ENCODE assay signal across 8 cellular contexts in the genomic region with DNA sequence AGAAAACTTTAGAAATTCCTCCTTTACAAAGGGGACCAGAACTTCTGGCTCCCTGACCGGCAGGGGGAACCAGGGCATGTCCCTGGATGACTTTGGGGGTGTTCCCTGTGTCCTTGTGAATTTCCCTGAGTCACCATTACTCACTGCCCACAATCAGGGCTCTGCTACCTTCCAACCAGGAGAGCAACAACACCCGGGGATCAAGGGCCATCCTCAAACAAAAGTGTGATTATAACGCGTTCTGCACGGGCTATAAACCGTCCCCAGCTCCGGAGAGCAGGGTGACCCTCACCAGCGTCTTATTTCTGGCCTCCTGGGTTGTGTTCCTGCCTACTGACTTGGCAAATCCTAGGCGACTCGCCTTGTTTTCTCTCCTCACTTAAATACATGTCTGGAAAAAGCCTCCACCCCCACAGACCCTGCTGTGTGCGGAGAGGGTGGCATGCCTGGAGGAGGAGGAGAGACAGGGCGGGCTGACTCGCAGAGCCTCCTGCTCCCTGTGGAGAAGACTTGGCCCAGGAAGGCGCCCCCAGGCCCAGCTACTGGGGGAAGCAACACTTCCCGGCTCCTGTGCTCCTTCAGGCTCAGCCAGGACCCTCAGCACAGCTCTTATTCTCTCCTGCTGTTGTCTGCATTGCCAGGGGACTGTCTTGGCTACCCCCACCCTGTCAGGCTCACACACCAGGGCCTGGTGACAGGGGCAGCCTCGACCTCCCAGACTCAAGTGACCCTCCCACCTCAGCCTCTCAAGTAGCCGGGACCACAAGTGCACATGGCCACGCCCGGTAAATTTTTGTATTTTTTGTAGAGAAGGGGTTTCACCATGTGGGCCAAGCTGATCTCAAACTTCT. TPM values are rescaled to one million over a fixed set of nuclear protein-coding genes. Genes with fewer than 3 reads are reported as not detected.
A peak's percentile ranks its signal among the peaks of the same experiment; 100 is the strongest.
DNase-seq lines count a peak whose midpoint lies in the region; ATAC-seq and TF ChIP-seq lines count a peak whose summit lies in the region.

No MANE protein-coding gene starts in this region.

- no peaks in the 10 kb centered on the region for H3K27me3 ChIP-seq in RWPE2 (ENCODE audit: insufficient read depth, poor library complexity, severe bottlenecking)
- no peaks in the 10 kb centered on the region for H3K27me3 ChIP-seq in esophagus squamous epithelium
- no peaks in the 10 kb centered on the region for H3K27me3 ChIP-seq in muscle layer of duodenum (ENCODE audit: low read depth, low read length)

- peak in 1 of 2 donors; percentile 51 for ATAC-seq in natural killer cell treated with Interleukin-12 subunit alpha and Interleukin-12 subunit beta and Interleukin-15 and Interleukin-18, amount 100 ng/mL, for 72 hours
- ATAC-seq in natural killer cell (no peak), RWPE2 (ENCODE audit: low read depth) (peak; percentile 48), GM18502 (IDR thresholded peaks at IDR 0.05; ENCODE audit: poor library complexity, unreplicated experiment) (no peak), GM18858 (IDR thresholded peaks at IDR 0.05; ENCODE audit: unreplicated experiment) (no peak)

- H3K4me3 ChIP-seq in RWPE2 (ENCODE audit: severe bottlenecking) = no peak overlapping the region
- H3K4me3 ChIP-seq in esophagus squamous epithelium = peak overlapping the region in 2 of 4 donors; percentile 13
- no peak overlapping the region for H3K4me3 ChIP-seq in muscle layer of duodenum (ENCODE audit: low read depth in 1 of 2, low read length in 2 of 2)

- no peaks in the 10 kb centered on the region for H3K36me3 Mint-ChIP-seq in natural killer cell treated with Interleukin-12 subunit alpha and Interleukin-12 subunit beta and Interleukin-15 and Interleukin-18, amount 100 ng/mL, for 72 hours
- no peaks in the 10 kb centered on the region for H3K36me3 Mint-ChIP-seq in natural killer cell

- H3K27ac ChIP-seq in RWPE2 (ENCODE audit: poor library complexity, severe bottlenecking) (peak overlapping the region; percentile 97), esophagus squamous epithelium (peak overlapping the region; percentile 81 to 94 (median 90)), muscle layer of duodenum (ENCODE audit: low read length) (peak overlapping the region; percentile 56)

- peaks cover 9 to 29% of the 10 kb centered on the region in 2 donors for H3K4me1 Mint-ChIP-seq in natural killer cell treated with Interleukin-12 subunit alpha and Interleukin-12 subunit beta and Interleukin-15 and Interleukin-18, amount 100 ng/mL, for 72 hours (ENCODE audit: low read depth in 2 of 2)
- peaks cover 5% of the 10 kb centered on the region in 2 donors for H3K4me1 Mint-ChIP-seq in natural killer cell

- no peaks in the 10 kb centered on the region for H3K27me3 Mint-ChIP-seq in natural killer cell treated with Interleukin-12 subunit alpha and Interleukin-12 subunit beta and Interleukin-15 and Interleukin-18, amount 100 ng/mL, for 72 hours
- H3K27me3 Mint-ChIP-seq in natural killer cell (ENCODE audit: low read depth in 2 of 2) = no peaks in the 10 kb centered on the region

- no peak overlapping the region for H3K4me3 Mint-ChIP-seq in natural killer cell treated with Interleukin-12 subunit alpha and Interleukin-12 subunit beta and Interleukin-15 and Interleukin-18, amount 100 ng/mL, for 72 hours
- no peak overlapping the region for H3K4me3 Mint-ChIP-seq in natural killer cell

- peak; percentile 53 for DNase-seq in natural killer cell treated with Interleukin-12 subunit alpha and Interleukin-12 subunit beta and Interleukin-15 and Interleukin-18, amount 100 ng/mL, for 72 hours (ENCODE audit: low spot score)
- no peak for DNase-seq in natural killer cell
- DNase-seq in RWPE2 (ENCODE audit: low spot score) = peak; percentile 91
- no peak for DNase-seq in esophagus squamous epithelium (lab: John Stamatoyannopoulos, UW)
- DNase-seq in GM20000 (ENCODE audit: low spot score) = no peak

- TF ChIP-seq CTCF in natural killer cell (IDR thresholded peaks at IDR 0.05) = no peak
- peak; percentile 82 for TF ChIP-seq CTCF in RWPE2 (IDR thresholded peaks at IDR 0.05; ENCODE audit: poor library complexity, severe bottlenecking)
- TF ChIP-seq CTCF in esophagus squamous epithelium (IDR thresholded peaks at IDR 0.05) = peak in 5 of 6 experiments; percentile 52 to 76 (median 64)
- no peak for TF ChIP-seq CTCF in GM20000 (IDR thresholded peaks at IDR 0.05; ENCODE audit: extremely low read depth, missing control alignments)

- intact Hi-C loops in natural killer cell (cut with micrococcal nuclease) (no loop called here), esophagus squamous epithelium (cut with DNase I) (loop anchor here (10.0 kb wide), 1 partner anchor 145 kb away; no protein-coding TSS in a partner anchor)

- H3K36me3 ChIP-seq in RWPE2 (ENCODE audit: low read depth) (no peaks in the 10 kb centered on the region), esophagus squamous epithelium (no peaks in the 10 kb centered on the region), muscle layer of duodenum (ENCODE audit: control insufficient read depth in 1 of 2, insufficient read depth in 2 of 2, low read length in 2 of 2) (peaks cover 0 to 7% of the 10 kb centered on the region in 2 donors)

- H3K27ac Mint-ChIP-seq in natural killer cell treated with Interleukin-12 subunit alpha and Interleukin-12 subunit beta and Interleukin-15 and Interleukin-18, amount 100 ng/mL, for 72 hours = peak overlapping the region in 1 of 2 donors; percentile 73
- no peak overlapping the region for H3K27ac Mint-ChIP-seq in natural killer cell

- 37 to 63% methylated on average over 5 to 12 of the region's 19 CpGs for WGBS in esophagus squamous epithelium, 2 donors

- peak in 1 of 4 donors; percentile 12 for TF ChIP-seq POLR2A in esophagus squamous epithelium (IDR thresholded peaks at IDR 0.05)

- H3K4me1 ChIP-seq in RWPE2 (ENCODE audit: insufficient read depth, poor library complexity, severe bottlenecking) = peaks cover 52% of the 10 kb centered on the region
- H3K4me1 ChIP-seq in esophagus squamous epithelium = peaks cover 24 to 68% (median 38%) of the 10 kb centered on the region in 3 donors
- peaks cover 6 to 11% of the 10 kb centered on the region in 2 donors for H3K4me1 ChIP-seq in muscle layer of duodenum (ENCODE audit: control insufficient read depth in 1 of 2, insufficient read depth in 2 of 2, low read length in 2 of 2)

- no peaks in the 10 kb centered on the region for H3K9me3 Mint-ChIP-seq in natural killer cell treated with Interleukin-12 subunit alpha and Interleukin-12 subunit beta and Interleukin-15 and Interleukin-18, amount 100 ng/mL, for 72 hours
- H3K9me3 Mint-ChIP-seq in natural killer cell = no peaks in the 10 kb centered on the region

- no peaks in the 10 kb centered on the region for H3K9me3 ChIP-seq in RWPE2 (ENCODE audit: severe bottlenecking)
- no peaks in the 10 kb centered on the region for H3K9me3 ChIP-seq in esophagus squamous epithelium
- no peaks in the 10 kb centered on the region for H3K9me3 ChIP-seq in muscle layer of duodenum (ENCODE audit: control insufficient read depth in 1 of 2, low read length in 2 of 2)

RNA-seq across cellular contexts. Expression of a gene that starts 54.1 kb away (rescaled TPM):
- total RNA-seq in natural killer cell treated with Interleukin-12 subunit alpha and Interleukin-12 subunit beta and Interleukin-15 and Interleukin-18, amount 100 ng/mL, for 72 hours = 1 to 10 TPM; 9.1 to 9.3 TPM
- total RNA-seq in natural killer cell (10 to 100 TPM in 2 of 3 donors, 1 to 10 TPM in 1; 6.3 to 22.3 (median 14.1) TPM), esophagus squamous epithelium (10 to 100 TPM in 1 of 4 donors, 1 to 10 TPM in 3; 2.6 to 13.4 (median 5.3) TPM)

Comparison
In these comparisons a context has a peak if more than half of its experiments do, and no peak if none do; other contexts are left out.
1. DNase-seq: peak in natural killer cell treated with Interleukin-12 subunit alpha and Interleukin-12 subunit beta and Interleukin-15 and Interleukin-18, amount 100 ng/mL, for 72 hours (single experiment) and RWPE2 (single experiment); none in natural killer cell (single experiment), esophagus squamous epithelium (single experiment) and GM20000 (single experiment).
2. CTCF ChIP-seq: peak in RWPE2 (single experiment) and esophagus squamous epithelium (5 of 6); none in natural killer cell (single experiment) and GM20000 (single experiment).
3. Peak in every context shown above with its lines, with median percentiles within 50 percentile points of each other: H3K27ac ChIP-seq.